Comparison of ENCODE assay signal across 23 cellular contexts in the genomic region with DNA sequence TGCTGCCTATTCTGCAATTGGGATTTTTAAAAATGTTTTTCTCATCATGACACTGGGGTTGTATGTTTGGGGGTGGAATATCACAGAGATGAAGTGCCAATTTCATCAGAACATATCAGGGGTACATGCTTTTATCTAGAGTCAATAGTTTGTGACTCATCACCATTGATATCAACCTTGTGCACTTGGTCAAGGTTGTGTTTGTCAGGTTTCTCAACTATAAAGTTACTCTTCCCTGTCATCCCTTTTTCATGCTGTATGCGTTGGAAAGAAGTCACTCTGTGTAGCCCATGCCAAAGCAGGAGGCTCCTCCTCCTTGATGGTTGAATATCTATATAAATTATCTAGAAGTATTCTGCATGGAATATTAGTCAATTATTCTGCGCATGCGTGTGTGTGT.
DNase-seq lines count a peak whose midpoint lies in the region; ATAC-seq, FAIRE-seq and TF ChIP-seq lines count a peak whose summit lies in the region.
"Had no signal": no experiment of that assay in that cellular context is flagged by ENCODE, and none has a peak within 500 bp of the region (broad histone marks: within the 10 kb centered on the region; RNA-seq: fewer than 3 reads in every experiment).

No MANE protein-coding gene starts in this region.

- no peak for FAIRE-seq in small intestine (lab: Jason Lieb, UNC)
- FAIRE-seq: A204.1, D721Med, G401.6, GM12878, GM12892, GM18507 had no signal

- no peaks in the 10 kb centered on the region for H3K36me3 ChIP-seq in liver (ENCODE audit: control insufficient read depth in 4 of 4, insufficient read depth in 3 of 4, low read depth in 1 of 4, low read length in 3 of 4)
- H3K36me3 ChIP-seq in small intestine (ENCODE audit: control insufficient read depth in 2 of 2, insufficient read depth in 2 of 2, low read length in 2 of 2), result no peaks in the 10 kb centered on the region
- H3K36me3 ChIP-seq: BLaER1 treated with 17β-estradiol and CSF1 and Interleukin-3, amounts not matched to agents 10 nM and 100 nM had no signal

- CTCF ChIA-PET in WTC11 (lab: Charles Lee), result no interaction called here

- no peak overlapping the region for H3K27ac Mint-ChIP-seq in WTC11
- H3K27ac Mint-ChIP-seq: B cell; CD4-positive, alpha-beta T cell; CD8-positive, alpha-beta T cell had no signal

- H3K4me3 ChIP-seq in liver (ENCODE audit: low read depth in 1 of 3, low read length in 3 of 3) (no peak overlapping the region), small intestine (ENCODE audit: low read depth in 1 of 2, low read length in 2 of 2) (no peak overlapping the region)
- H3K4me3 ChIP-seq: BLaER1 treated with 17β-estradiol and CSF1 and Interleukin-3, amounts not matched to agents 10 nM and 100 nM; GM12878 had no signal

- H3K4me3 Mint-ChIP-seq in WTC11, result no peak overlapping the region
- H3K4me3 Mint-ChIP-seq: B cell; CD4-positive, alpha-beta T cell; CD8-positive, alpha-beta T cell had no signal

- DNase-seq in left lobe of liver (ENCODE audit: low spot score), result no peak
- peak; percentile 19 for DNase-seq in small intestine
- DNase-seq in MV-4-11 (lab: John Stamatoyannopoulos, UW), result no peak
- DNase-seq in WTC11 (ENCODE audit: low spot score), result no peak
- DNase-seq: 8988T; ACHN; Caco-2; Calu3; CD4-positive, alpha-beta T cell; CD8-positive, alpha-beta T cell; DMS79 treated with DMSO at 0.1 percent for 48 hours; GF-D8 had no signal

- 79% methylated on average over 3 of the region's 3 CpGs for WGBS in liver
- WGBS in small intestine, 3 donors, result 73 to 94% (median 91%) methylated on average over 3 of the region's 3 CpGs

- no peak for TF ChIP-seq CTCF in liver (IDR thresholded peaks at IDR 0.05; ENCODE audit: low read depth, low read length, missing input control)
- no peak for TF ChIP-seq CTCF in WTC11 (IDR thresholded peaks at IDR 0.05)

- peaks cover 21% of the 10 kb centered on the region for H3K9me3 Mint-ChIP-seq in WTC11

- H3K27me3 ChIP-seq in liver (ENCODE audit: control insufficient read depth in 4 of 4, insufficient read depth in 4 of 4, low read length in 3 of 4), result no peaks in the 10 kb centered on the region
- H3K27me3 ChIP-seq in small intestine (ENCODE audit: control insufficient read depth in 2 of 2, insufficient read depth in 2 of 2, low read length in 2 of 2), result no peaks in the 10 kb centered on the region
- H3K27me3 ChIP-seq: BLaER1 treated with 17β-estradiol and CSF1 and Interleukin-3, amounts not matched to agents 10 nM and 100 nM had no signal

- no peaks in the 10 kb centered on the region for H3K36me3 Mint-ChIP-seq in WTC11
- H3K36me3 Mint-ChIP-seq: CD8-positive, alpha-beta T cell had no signal

- H3K27me3 Mint-ChIP-seq in WTC11 (ENCODE audit: low read depth), result no peaks in the 10 kb centered on the region
- H3K27me3 Mint-ChIP-seq: B cell; CD4-positive, alpha-beta T cell had no signal

- H3K4me1 ChIP-seq in liver (ENCODE audit: control insufficient read depth in 4 of 4, insufficient read depth in 4 of 4, low read length in 3 of 4) (peaks cover 0 to 3% (median 0%) of the 10 kb centered on the region in 4 donors), small intestine (ENCODE audit: control insufficient read depth in 2 of 2, insufficient read depth in 1 of 2, low read depth in 1 of 2, low read length in 1 of 2) (no peaks in the 10 kb centered on the region)
- H3K4me1 ChIP-seq: BLaER1 treated with 17β-estradiol and CSF1 and Interleukin-3, amounts not matched to agents 10 nM and 100 nM; Caco-2 had no signal

- TF ChIP-seq RAD21 in liver (IDR thresholded peaks at IDR 0.05), result peak in 1 of 2 donors; percentile 27

- no peaks in the 10 kb centered on the region for H3K4me1 Mint-ChIP-seq in WTC11
- H3K4me1 Mint-ChIP-seq: B cell had no signal

- H3K9me3 ChIP-seq in liver (ENCODE audit: control insufficient read depth in 4 of 4, low read length in 3 of 4), result peaks cover 0 to 2% (median 0%) of the 10 kb centered on the region in 4 donors
- H3K9me3 ChIP-seq in small intestine (ENCODE audit: control insufficient read depth, low read depth), result no peaks in the 10 kb centered on the region
- H3K9me3 ChIP-seq: Caco-2 had no signal

- no peak overlapping the region for H3K9ac ChIP-seq in liver (ENCODE audit: low read depth in 1 of 2, low read length in 2 of 2)
- H3K9ac ChIP-seq: BLaER1 treated with 17β-estradiol and CSF1 and Interleukin-3, amounts not matched to agents 10 nM and 100 nM had no signal

- H3K27ac ChIP-seq in liver (ENCODE audit: low read depth in 1 of 2, low read length in 2 of 2), result peak overlapping the region; percentile 21 to 44
- no peak overlapping the region for H3K27ac ChIP-seq in small intestine (ENCODE audit: low read depth in 1 of 2, low read length in 1 of 2)
- H3K27ac ChIP-seq: BLaER1 treated with 17β-estradiol and CSF1 and Interleukin-3, amounts not matched to agents 10 nM and 100 nM; C4-2B had no signal

- peak; percentile 61 for ATAC-seq in left lobe of liver
- no peak for ATAC-seq in GM21528 (IDR thresholded peaks at IDR 0.05; ENCODE audit: low FRiP score, unreplicated experiment)
- no peak for ATAC-seq in WTC11
- ATAC-seq: CD8-positive, alpha-beta T cell; GM12878 had no signal

- POLR2A ChIA-PET in WTC11 (lab: Charles Lee), result no interaction called here

TF ChIP-seq in liver, 16 proteins besides CTCF, POLR2A, EP300 and RAD21 (continues in another document):
- TF ChIP-seq YY1 (IDR thresholded peaks at IDR 0.05) (no peak), TAF1 (conservative IDR thresholded peaks at IDR 0.05) (no peak), FOXA2 (IDR thresholded peaks at IDR 0.05) (peak; percentile 78), SP1 (IDR thresholded peaks at IDR 0.05) (peak; percentile 9), EGR1 (IDR thresholded peaks at IDR 0.05; ENCODE audit: low read depth in 2 of 2) (no peak), NR2F2 (IDR thresholded peaks at IDR 0.05) (no peak), FOXA1 (IDR thresholded peaks at IDR 0.05) (peak; percentile 31), HNF4G (IDR thresholded peaks at IDR 0.05) (no peak), JUND (IDR thresholded peaks at IDR 0.05) (peak; percentile 49 to 96), RXRA (IDR thresholded peaks at IDR 0.05) (peak in 1 of 2 donors; percentile 79), HNF4A (conservative IDR thresholded peaks at IDR 0.05) (peak; percentile 11 to 82)
- TF ChIP-seq, protein P1, sequence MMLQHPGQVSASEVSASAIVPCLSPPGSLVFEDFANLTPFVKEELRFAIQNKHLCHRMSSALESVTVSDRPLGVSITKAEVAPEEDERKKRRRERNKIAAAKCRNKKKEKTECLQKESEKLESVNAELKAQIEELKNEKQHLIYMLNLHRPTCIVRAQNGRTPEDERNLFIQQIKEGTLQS (IDR thresholded peaks at IDR 0.05), result no peak
- TF ChIP-seq, protein P2, sequence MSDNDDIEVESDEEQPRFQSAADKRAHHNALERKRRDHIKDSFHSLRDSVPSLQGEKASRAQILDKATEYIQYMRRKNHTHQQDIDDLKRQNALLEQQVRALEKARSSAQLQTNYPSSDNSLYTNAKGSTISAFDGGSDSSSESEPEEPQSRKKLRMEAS (IDR thresholded peaks at IDR 0.05), result peak; percentile 69

TF ChIP-seq in WTC11, 78 proteins besides CTCF, POLR2A, EP300 and RAD21:
- TF ChIP-seq, protein P3, sequence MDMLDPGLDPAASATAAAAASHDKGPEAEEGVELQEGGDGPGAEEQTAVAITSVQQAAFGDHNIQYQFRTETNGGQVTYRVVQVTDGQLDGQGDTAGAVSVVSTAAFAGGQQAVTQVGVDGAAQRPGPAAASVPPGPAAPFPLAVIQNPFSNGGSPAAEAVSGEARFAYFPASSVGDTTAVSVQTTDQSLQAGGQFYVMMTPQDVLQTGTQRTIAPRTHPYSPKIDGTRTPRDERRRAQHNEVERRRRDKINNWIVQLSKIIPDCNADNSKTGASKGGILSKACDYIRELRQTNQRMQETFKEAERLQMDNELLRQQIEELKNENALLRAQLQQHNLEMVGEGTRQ (CRISPR knock-in tag; IDR thresholded peaks at IDR 0.05), result no peak
- no peak for TF ChIP-seq CREB1 (CRISPR knock-in tag; IDR thresholded peaks at IDR 0.05)
TF ChIP-seq in WTC11: peak in this region for 0.

Comparison
In these comparisons a context has a peak if more than half of its experiments do, and no peak if none do; other contexts are left out.
1. H3K27ac ChIP-seq: peak in liver (2 of 2); none in small intestine (0 of 2).